8 cellular contexts compared by ENCODE assay signal in the genomic region with DNA sequence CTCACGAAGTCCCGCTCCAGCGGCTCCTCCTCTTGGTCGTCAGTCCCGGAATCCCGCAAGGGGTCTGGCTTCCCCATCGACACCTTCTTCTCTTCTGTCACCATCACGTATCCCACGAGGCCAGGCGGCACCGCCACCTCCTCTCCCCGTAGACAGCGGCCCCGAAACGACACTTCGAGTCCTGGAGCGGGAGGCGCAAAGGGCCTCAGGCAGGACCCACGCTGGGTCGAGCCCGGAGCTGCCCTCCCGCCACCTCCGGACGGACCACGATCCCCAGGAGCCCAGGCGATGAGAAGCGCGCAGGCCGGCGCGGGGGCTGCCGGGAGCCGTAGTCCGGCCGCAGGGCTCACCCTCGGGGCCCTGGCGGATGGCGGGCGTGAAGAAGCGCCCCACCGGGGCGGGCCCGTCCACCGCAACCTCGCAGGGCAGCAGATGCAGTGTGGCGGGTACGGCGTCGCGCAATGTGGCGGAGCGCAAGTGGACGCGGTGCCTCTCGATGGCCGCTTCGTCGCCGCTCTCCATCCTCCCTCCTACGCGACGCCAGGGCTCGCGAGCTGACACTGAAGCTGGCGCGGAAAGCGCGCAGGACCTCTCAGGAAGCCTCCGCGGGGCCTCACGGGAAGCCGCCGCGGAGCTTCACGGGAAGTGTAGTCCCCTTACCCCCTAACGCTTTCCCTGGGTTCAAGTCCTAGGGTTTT. TPM values are rescaled to one million over a fixed set of nuclear protein-coding genes. Genes with fewer than 3 reads are reported as not detected.
DNase-seq lines count a peak whose midpoint lies in the region; ATAC-seq, FAIRE-seq and TF ChIP-seq lines count a peak whose summit lies in the region.

A gene (minus strand): TSS at position 562 of the 698 bp plus-strand sequence. CDS start 40 bp downstream, at position 522.

- H3K27me3 ChIP-seq in right cardiac atrium (ENCODE audit: control insufficient read depth, insufficient read depth), result no peaks in the 10 kb centered on the region

- ATAC-seq in HG02763 (IDR thresholded peaks at IDR 0.05; ENCODE audit: unreplicated experiment) (peak; percentile 73), right cardiac atrium (peak; percentile 96 to 97)

- H3K27ac ChIP-seq in angular gyrus (ENCODE audit: low read depth, low read length) (peak within 1 kb of the TSS; percentile 87), right cardiac atrium (ENCODE audit: low read length) (peak within 1 kb of the TSS; percentile 90)

- FAIRE-seq in GM12891 (lab: Jason Lieb, UNC), result peak; percentile 98
- FAIRE-seq in urothelium cell line (lab: Jason Lieb, UNC), result peak; percentile 30

- peak within 1 kb of the TSS; percentile 48 for H3K4me3 ChIP-seq in right cardiac atrium (ENCODE audit: low read length)

- no peaks in the 10 kb centered on the region for H3K9me3 ChIP-seq in right cardiac atrium (ENCODE audit: control insufficient read depth, low read length)

- DNase-seq in GM12891 (ENCODE audit: insufficient read length, low spot score) (peak; percentile 95), NCI-H146 (lab: John Stamatoyannopoulos, UW) (peak; percentile 81), T-helper 2 cell (peak; percentile 53 to 89 (median 62)), right cardiac atrium (peak; percentile 85 to 95 (median 93)), pulmonary artery endothelial cell (ENCODE audit: low read depth, low spot score) (peak; percentile 46), urothelium cell line (ENCODE audit: low spot score) (peak; percentile 91)

- intact Hi-C loops in right cardiac atrium (cut with DNase I), result no loop called here

- WGBS in right cardiac atrium, result under 1% methylated on average over 76 of the region's 76 CpGs

- TF ChIP-seq POLR2A in GM12891 (IDR thresholded peaks at IDR 0.05; ENCODE audit: low read depth, low read length), result peak; percentile 87

- peaks cover 2% of the 10 kb centered on the region for H3K4me1 ChIP-seq in right cardiac atrium (ENCODE audit: control insufficient read depth, insufficient read depth, low read length)

TF ChIP-seq in GM12891, 5 proteins besides CTCF, POLR2A, EP300 and RAD21:
- TF ChIP-seq SPI1 (IDR thresholded peaks at IDR 0.05; ENCODE audit: low read depth, low read length) (no peak), POU2F2 (IDR thresholded peaks at IDR 0.05; ENCODE audit: low read depth, low read length) (no peak), PAX5 (IDR thresholded peaks at IDR 0.05; ENCODE audit: insufficient read depth, low read length, severe bottlenecking) (no peak), TAF1 (IDR thresholded peaks at IDR 0.05; ENCODE audit: low read depth, low read length) (peak; percentile 77), POLR2AphosphoS5 (IDR thresholded peaks at IDR 0.05; ENCODE audit: low read depth, low read length) (peak; percentile 89)

RNA-seq across cellular contexts. Expression of the gene that starts here (rescaled TPM):
- 59.1 TPM for polyA plus RNA-seq in GM12891 (2012; ENCODE audit: low read depth, missing spikeins)
- total RNA-seq in right cardiac atrium, result 10 to 100 TPM; 68.1 to 94.4 (median 76.4) TPM
- 158 TPM for polyA plus RNA-seq in right cardiac atrium
- total RNA-seq in pulmonary artery endothelial cell, result 38.1 and 46.3 TPM in 2 replicates

Comparison
In these comparisons a context has a peak if more than half of its experiments do, and no peak if none do; other contexts are left out.
1. Peak in every context shown above with its lines: DNase-seq, ATAC-seq, H3K4me3 ChIP-seq and H3K27ac ChIP-seq.